9 cellular contexts compared by ENCODE assay signal in genomic region chr2:46988733-46989481, GRCh38. TPM values are rescaled to one million over a fixed set of nuclear protein-coding genes. Genes with fewer than 3 reads are reported as not detected.
DNase-seq lines count a peak whose midpoint lies in the region; FAIRE-seq and TF ChIP-seq lines count a peak whose summit lies in the region.
"Had no signal": no experiment of that assay in that cellular context is flagged by ENCODE, and none has a peak within 500 bp of the region (broad histone marks: within the 10 kb centered on the region; RNA-seq: fewer than 3 reads in every experiment).

No MANE protein-coding gene starts in this region.

- peaks cover 34% of the 10 kb centered on the region for H3K4me1 Mint-ChIP-seq in activated naive CD4-positive, alpha-beta T cell treated with anti-CD3 and anti-CD28 coated beads, Interleukin-2, amount 10 ng/mL, durations not matched to agents 7 days and 5 days

- DNase-seq in activated naive CD4-positive, alpha-beta T cell treated with anti-CD3 and anti-CD28 coated beads, Interleukin-2, amount 10 ng/mL, durations not matched to agents 7 days and 5 days, result no peak
- no peak for DNase-seq in activated naive CD4-positive, alpha-beta T cell treated with anti-CD3 and anti-CD28 coated beads, Interleukin-2, amount 50 U/mL, for 16 hours
- DNase-seq in H1 (ENCODE audit: low read depth in 1 of 2, low spot score in 2 of 2), result no peak
- no peak for DNase-seq in uterus
- DNase-seq in kidney tubule cell (ENCODE audit: low spot score), result no peak
- no peak for DNase-seq in Karpas-422
- DNase-seq in DMS114 treated with DMSO at 0.1 percent for 48 hours (lab: John Stamatoyannopoulos, UW; ENCODE audit: unreplicated experiment), result no peak
- DNase-seq: T-helper 2 cell had no signal

- H2BK15ac ChIP-seq in H1 (ENCODE audit: low read length), result no peak overlapping the region

- H3K4me3 Mint-ChIP-seq in activated naive CD4-positive, alpha-beta T cell treated with anti-CD3 and anti-CD28 coated beads, Interleukin-2, amount 10 ng/mL, durations not matched to agents 7 days and 5 days, result no peak overlapping the region

- H4K8ac ChIP-seq in H1 (ENCODE audit: extremely low read depth, insufficient read depth, low read length), result 0 out of 2 replicates have a peak overlapping the region, but pooled peaks have one; percentile 53

- TF ChIP-seq EP300 in H1 (IDR thresholded peaks at IDR 0.05; ENCODE audit: borderline replicate concordance in 1 of 2, low read depth in 2 of 2, low read length in 2 of 2), result no peak

- TF ChIP-seq RAD21 in H1 (IDR thresholded peaks at IDR 0.05 in 1 of 2, conservative IDR thresholded peaks at IDR 0.05 in 1 of 2; ENCODE audit: low read depth in 2 of 2, low read length in 2 of 2), result peak; percentile 26 to 45; a peak in 3 of 4 replicates

- no peak overlapping the region for H2BK120ac ChIP-seq in H1 (replicated peaks; ENCODE audit: low read depth, low read length)

- H3K4me3 ChIP-seq in H1 (ENCODE audit: extremely low read depth in 1 of 4, insufficient read depth in 2 of 4, low read depth in 3 of 4, low read length in 4 of 4), result no peak overlapping the region
- peak overlapping the region in 1 of 2 donors; percentile 29 for H3K4me3 ChIP-seq in muscle layer of duodenum (ENCODE audit: low read depth in 1 of 2, low read length in 2 of 2)
- H3K4me3 ChIP-seq in uterus, result no peak overlapping the region
- H3K4me3 ChIP-seq in Karpas-422 (ENCODE audit: low read length), result no peak overlapping the region

- no peak overlapping the region for H3K56ac ChIP-seq in H1 (replicated peaks; ENCODE audit: insufficient read length, low read depth, low read length)

- FAIRE-seq in H1 (lab: Jason Lieb, UNC), result no peak

- CTCF ChIA-PET in activated naive CD4-positive, alpha-beta T cell treated with anti-CD3 and anti-CD28 coated beads, Interleukin-2, amount 10 ng/mL, durations not matched to agents 7 days and 5 days (lab: Charles Lee), result interaction anchor here (0.8 to 2.0 kb wide), 6 partner anchors 47 to 347 kb away, joined by 3 to 5 read pairs (median 4); no protein-coding TSS in a partner anchor
- CTCF ChIA-PET in H1 (lab: Charles Lee; ENCODE audit: partially characterized antibody), result interaction anchor here (0.6 to 2.3 kb wide), 29 partner anchors 12 to 418 kb away, joined by 3 to 12 read pairs (median 4); partner anchors contain the start of gene STPG4

- no peak overlapping the region; the same call in 1 of the 2 replicates for H2BK5ac ChIP-seq in H1 (ENCODE audit: low read depth, low read length)

- H3K36me3 ChIP-seq in H1 (ENCODE audit: control insufficient read depth in 2 of 4, insufficient read depth in 4 of 4, low read length in 3 of 4), result peaks cover 0 to 2% (median 0%) of the 10 kb centered on the region in 4 experiments; a peak in 1 of 8 replicates
- H3K36me3 ChIP-seq in muscle layer of duodenum (ENCODE audit: control insufficient read depth in 1 of 2, insufficient read depth in 2 of 2, low read length in 2 of 2), result peaks cover 9 to 18% of the 10 kb centered on the region in 2 donors
- H3K36me3 ChIP-seq in uterus, result no peaks in the 10 kb centered on the region
- H3K36me3 ChIP-seq in Karpas-422 (ENCODE audit: insufficient read depth, low read length), result peaks cover 31% of the 10 kb centered on the region

- H3K79me2 ChIP-seq in H1 (ENCODE audit: control insufficient read depth in 1 of 2, insufficient read depth in 2 of 2, low read length in 2 of 2) (no peaks in the 10 kb centered on the region), Karpas-422 (ENCODE audit: low read length) (peaks cover 80% of the 10 kb centered on the region)

- peaks cover 0 to 3% of the 10 kb centered on the region in 2 experiments for H4K20me1 ChIP-seq in H1 (replicated peaks in 1 of 2; ENCODE audit: control insufficient read depth in 1 of 2, insufficient read depth in 2 of 2, low read length in 2 of 2)
- H4K20me1 ChIP-seq in Karpas-422 (ENCODE audit: insufficient read depth, low read depth, low read length), result peaks cover 40% of the 10 kb centered on the region; the same call in 1 of the 2 replicates

- no peak overlapping the region for H4K91ac ChIP-seq in H1 (replicated peaks; ENCODE audit: insufficient read length, low read length)

- H3K36me3 Mint-ChIP-seq in activated naive CD4-positive, alpha-beta T cell treated with anti-CD3 and anti-CD28 coated beads, Interleukin-2, amount 10 ng/mL, durations not matched to agents 7 days and 5 days, result peaks cover 9% of the 10 kb centered on the region

- peak overlapping the region; percentile 37 for H3K27ac Mint-ChIP-seq in activated naive CD4-positive, alpha-beta T cell treated with anti-CD3 and anti-CD28 coated beads, Interleukin-2, amount 10 ng/mL, durations not matched to agents 7 days and 5 days

- WGBS in H1 (ENCODE audit: extremely low coverage in 1 of 2, insufficient coverage in 1 of 2, insufficient read length in 1 of 2, insufficient replicate concordance in 2 of 2, low coverage in 1 of 2, low lambda C conversion rate in 2 of 2, missing lambda C conversion rate in 1 of 2), 2 experiments, result 68% methylated on average over 10 of the region's 10 CpGs; no CpG with 5 or more reads in 1 of the 2 experiments

- H3K9me3 ChIP-seq in H1 (ENCODE audit: insufficient read depth in 2 of 2, low read depth in 1 of 2, low read length in 1 of 2) (no peaks in the 10 kb centered on the region), muscle layer of duodenum (ENCODE audit: control insufficient read depth in 1 of 2, low read length in 2 of 2) (no peaks in the 10 kb centered on the region), uterus (no peaks in the 10 kb centered on the region), Karpas-422 (ENCODE audit: low read length) (no peaks in the 10 kb centered on the region)

- peaks cover 0 to 13% (median 5%) of the 10 kb centered on the region in 4 experiments; a peak in 4 of 7 replicates for H3K4me1 ChIP-seq in H1 (replicated peaks in 1 of 4; ENCODE audit: control insufficient read depth in 3 of 4, insufficient read depth in 4 of 4, low read length in 3 of 4)
- peaks cover 52 to 61% of the 10 kb centered on the region in 2 donors for H3K4me1 ChIP-seq in muscle layer of duodenum (ENCODE audit: control insufficient read depth in 1 of 2, insufficient read depth in 2 of 2, low read length in 2 of 2)
- peaks cover 3 to 15% of the 10 kb centered on the region in 2 donors for H3K4me1 ChIP-seq in uterus
- H3K4me1 ChIP-seq in Karpas-422 (ENCODE audit: low read length), result peaks cover 40% of the 10 kb centered on the region

- no peaks in the 10 kb centered on the region for H3K27me3 ChIP-seq in H1 (replicated peaks in 1 of 4; ENCODE audit: control insufficient read depth in 3 of 4, extremely low read depth in 1 of 4, insufficient read depth in 3 of 4, low read length in 3 of 4)
- no peaks in the 10 kb centered on the region for H3K27me3 ChIP-seq in muscle layer of duodenum (ENCODE audit: low read depth, low read length)
- H3K27me3 ChIP-seq in uterus, result no peaks in the 10 kb centered on the region
- no peaks in the 10 kb centered on the region for H3K27me3 ChIP-seq in Karpas-422 (ENCODE audit: low read length)

- no peaks in the 10 kb centered on the region for H3K23me2 ChIP-seq in H1 (ENCODE audit: low read depth, low read length)

- no peak overlapping the region for H2BK20ac ChIP-seq in H1 (ENCODE audit: low read length)

- H3K4ac ChIP-seq in H1 (replicated peaks; ENCODE audit: insufficient read length, low read depth, low read length), result no peak overlapping the region

- H3K9ac ChIP-seq in H1 (replicated peaks in 1 of 4; ENCODE audit: extremely low read depth in 1 of 4, low read depth in 3 of 4, low read length in 3 of 4) (no peak overlapping the region; a peak in 1 of 7 replicates), Karpas-422 (ENCODE audit: low read length) (no peak overlapping the region)

- H3K18ac ChIP-seq in H1 (ENCODE audit: extremely low read depth, low read length), result no peak overlapping the region

- H2BK12ac ChIP-seq in H1 (ENCODE audit: low read depth, low read length), result no peak overlapping the region

- H3K79me1 ChIP-seq in H1 (ENCODE audit: low read depth, low read length), result no peaks in the 10 kb centered on the region; the same call in 1 of the 2 replicates

- TF ChIP-seq CTCF in H1 (IDR thresholded peaks at IDR 0.05; ENCODE audit: control extremely low read depth in 1 of 3, insufficient read depth in 1 of 3, low read depth in 1 of 3, low read length in 3 of 3) (peak; percentile 51 to 72 (median 70)), uterus (IDR thresholded peaks at IDR 0.05) (peak in 1 of 4 experiments; percentile 8)

- H3K4me2 ChIP-seq in H1 (ENCODE audit: insufficient read depth in 1 of 2, low read depth in 2 of 2, low read length in 2 of 2), result no peak overlapping the region
- H3K4me2 ChIP-seq in Karpas-422 (ENCODE audit: low read depth, low read length, poor library complexity, severe bottlenecking), result no peak overlapping the region

- no peak overlapping the region for H3K23ac ChIP-seq in H1 (ENCODE audit: insufficient read length)

- H2AFZ ChIP-seq in H1 (ENCODE audit: low read length) (no peak overlapping the region), Karpas-422 (ENCODE audit: low read length) (no peak overlapping the region)

- no peak overlapping the region for H4K5ac ChIP-seq in H1 (ENCODE audit: insufficient read length, low read depth, low read length)

- no peak for TF ChIP-seq POLR2A in H1 (IDR thresholded peaks at IDR 0.05; ENCODE audit: control extremely low read depth in 1 of 2, low read depth in 2 of 2, low read length in 2 of 2)
- no peak for TF ChIP-seq POLR2A in uterus (IDR thresholded peaks at IDR 0.05)

- no peak overlapping the region for H3K14ac ChIP-seq in H1 (ENCODE audit: insufficient read length)

- no peak overlapping the region for H2AK5ac ChIP-seq in H1 (ENCODE audit: low read depth, low read length)

- H3K9me2 ChIP-seq in Karpas-422 (replicated peaks; ENCODE audit: insufficient read depth, low read length), result no peaks in the 10 kb centered on the region

- no peaks in the 10 kb centered on the region for H3K9me3 Mint-ChIP-seq in activated naive CD4-positive, alpha-beta T cell treated with anti-CD3 and anti-CD28 coated beads, Interleukin-2, amount 10 ng/mL, durations not matched to agents 7 days and 5 days

- POLR2A ChIA-PET in H1 (lab: Charles Lee; ENCODE audit: partially characterized antibody), result interaction anchor here (0.5 kb wide), 1 partner anchor 69 kb away, joined by 3 read pairs; no protein-coding TSS in a partner anchor

- no peaks in the 10 kb centered on the region for H3K27me3 Mint-ChIP-seq in activated naive CD4-positive, alpha-beta T cell treated with anti-CD3 and anti-CD28 coated beads, Interleukin-2, amount 10 ng/mL, durations not matched to agents 7 days and 5 days

- intact Hi-C loops in uterus (cut with DNase I; ENCODE audit: low total_unique reads), result no loop called here

- H3K27ac ChIP-seq in H1 (ENCODE audit: low read depth, low read length), result no peak overlapping the region
- H3K27ac ChIP-seq in muscle layer of duodenum (ENCODE audit: low read length), result peak overlapping the region; percentile 88
- peak overlapping the region; percentile 33 to 69 for H3K27ac ChIP-seq in uterus
- no peak overlapping the region for H3K27ac ChIP-seq in Karpas-422 (ENCODE audit: low read length)

RNA-seq across cellular contexts. Expression of gene TTC7A, which starts 47.9 kb away (rescaled TPM):
- total RNA-seq in H1 (2021; fragmentation: NEBNext Ultra II Directional; extraction: Animal tissue kit (Norgen Biotek cat#: 25700)), result 15.3 TPM in 2 replicates
- 7.8 and 12.5 TPM in 2 replicates for polyA plus RNA-seq in H1 (2011; rRNA removed)
- polyA plus RNA-seq in H1 (2011; cell fraction: cytosol; rRNA removed), result 10.8 TPM
- polyA plus RNA-seq in H1 (2011; cell fraction: nucleus; rRNA removed), result 20.6 TPM
- polyA plus RNA-seq in H1 (2012, experiment 1 of 2), result 10.5 to 12.8 TPM (median 12.2 TPM) in 4 replicates
- polyA plus RNA-seq in H1 (2012, experiment 2 of 2), result 10.6 TPM
- polyA plus RNA-seq in H1 (2013, experiment 1 of 2), result 6.1 TPM
- 7.3 TPM for polyA plus RNA-seq in H1 (2013, experiment 2 of 2)
- 11.2 and 15.1 TPM in 2 replicates for polyA minus RNA-seq in H1 (2011; rRNA and poly(A)+ RNA removed)
- polyA minus RNA-seq in H1 (2011; cell fraction: cytosol; rRNA and poly(A)+ RNA removed), result 7.4 TPM
- polyA minus RNA-seq in H1 (2011; cell fraction: nucleus; rRNA and poly(A)+ RNA removed), result 20.5 TPM
- total RNA-seq in uterus, result 10 to 100 TPM in 3 of 4 donors, 1 to 10 TPM in 1; 3.8 to 80.9 (median 25.3) TPM
- 53.7 and 54.6 TPM in 2 replicates for total RNA-seq in Karpas-422 (2014; rRNA removed; shearing (Covaris generic); ENCODE audit: low replicate concordance)

Comparison
In these comparisons a context has a peak if more than half of its experiments do, and no peak if none do; other contexts are left out.
1. H3K27ac ChIP-seq: peak in muscle layer of duodenum (single experiment) and uterus (2 of 2); none in H1 (single experiment) and Karpas-422 (single experiment).